ENCODE assay signal across 8 cellular contexts in genomic region chr19:50025794-50026549, GRCh38. TPM values are rescaled to one million over a fixed set of nuclear protein-coding genes. Genes with fewer than 3 reads are reported as not detected.
DNase-seq lines count a peak whose midpoint lies in the region; ATAC-seq and TF ChIP-seq lines count a peak whose summit lies in the region.

Gene ZNF473, plus strand, starts transcription at chr19:50026005. Its CDS starts 5,078 bp downstream, at chr19:50031083.

- H3K9me3 ChIP-seq in lower lobe of right lung: no peaks in the 10 kb centered on the region

- no peaks in the 10 kb centered on the region for H3K27me3 ChIP-seq in lower lobe of right lung (ENCODE audit: low read depth)

- H3K4me1 ChIP-seq in lower lobe of right lung: peaks cover 30% of the 10 kb centered on the region

- intact Hi-C loops in dendritic cell treated with granulocyte-macrophage colony-stimulating factor and Interleukin-4, amounts not matched to agents 40 ng/mL and 50 ng/mL, for 4 days (cut with micrococcal nuclease): loop anchor here (1.0 kb wide), 1 partner anchor 25 kb away; no protein-coding TSS in a partner anchor
- intact Hi-C loops in lower lobe of right lung (cut with DNase I): no loop called here

- no peak for TF ChIP-seq CTCF in lower lobe of right lung (IDR thresholded peaks at IDR 0.05)

- H3K9me3 Mint-ChIP-seq in dendritic cell treated with granulocyte-macrophage colony-stimulating factor and Interleukin-4, amounts not matched to agents 40 ng/mL and 50 ng/mL, for 4 days: no peaks in the 10 kb centered on the region

- ATAC-seq in GM19023 (IDR thresholded peaks at IDR 0.05; ENCODE audit: unreplicated experiment) (peak; percentile 68), HG03175 (IDR thresholded peaks at IDR 0.05; ENCODE audit: unreplicated experiment) (peak; percentile 75), lower lobe of right lung (peak; percentile 93 to 95)

- H3K27me3 Mint-ChIP-seq in dendritic cell treated with granulocyte-macrophage colony-stimulating factor and Interleukin-4, amounts not matched to agents 40 ng/mL and 50 ng/mL, for 4 days: no peaks in the 10 kb centered on the region

- peaks cover 52% of the 10 kb centered on the region for H3K36me3 Mint-ChIP-seq in dendritic cell treated with granulocyte-macrophage colony-stimulating factor and Interleukin-4, amounts not matched to agents 40 ng/mL and 50 ng/mL, for 4 days (ENCODE audit: low read depth)

- peaks cover 42% of the 10 kb centered on the region for H3K4me1 Mint-ChIP-seq in dendritic cell treated with granulocyte-macrophage colony-stimulating factor and Interleukin-4, amounts not matched to agents 40 ng/mL and 50 ng/mL, for 4 days (ENCODE audit: low read depth)

- DNase-seq in AML-193 (lab: John Stamatoyannopoulos, UW) (peak; percentile 95 to 96), NCI-H526 (lab: John Stamatoyannopoulos, UW) (peak; percentile 98 to 99), lower lobe of right lung (peak; percentile 97)
- peak; percentile 77 to 83 for DNase-seq in activated CD4-positive, alpha-beta T cell treated with anti-CD3 and anti-CD28 coated beads, Interleukin-2, amount 50 U/mL, for 24 hours (ENCODE audit: low read depth in 1 of 2, low spot score in 1 of 2)
- DNase-seq in stimulated activated CD4-positive, alpha-beta T cell treated with anti-CD3 and anti-CD28 coated beads, TNF-alpha, amount 100 ng/mL, for 4 hours (ENCODE audit: low read depth in 3 of 3): peak; percentile 68 to 84 (median 81)

- peak within 1 kb of the TSS; percentile 86 for H3K4me3 ChIP-seq in lower lobe of right lung

- peaks cover 6% of the 10 kb centered on the region for H3K36me3 ChIP-seq in lower lobe of right lung

- peak within 1 kb of the TSS; percentile 87 for H3K4me3 Mint-ChIP-seq in dendritic cell treated with granulocyte-macrophage colony-stimulating factor and Interleukin-4, amounts not matched to agents 40 ng/mL and 50 ng/mL, for 4 days

- peak within 1 kb of the TSS; percentile 94 for H3K27ac ChIP-seq in lower lobe of right lung

- H3K27ac Mint-ChIP-seq in dendritic cell treated with granulocyte-macrophage colony-stimulating factor and Interleukin-4, amounts not matched to agents 40 ng/mL and 50 ng/mL, for 4 days: peak within 1 kb of the TSS; percentile 95

RNA-seq across cellular contexts. Expression of gene ZNF473, which starts in this region (rescaled TPM):
- 6.8 TPM for total RNA-seq in lower lobe of right lung

Comparison
In these comparisons a context has a peak if more than half of its experiments do, and no peak if none do; other contexts are left out.
1. Peak in every context shown above with its lines: DNase-seq, ATAC-seq, H3K4me3 ChIP-seq and H3K27ac ChIP-seq.